In the genomic region with DNA sequence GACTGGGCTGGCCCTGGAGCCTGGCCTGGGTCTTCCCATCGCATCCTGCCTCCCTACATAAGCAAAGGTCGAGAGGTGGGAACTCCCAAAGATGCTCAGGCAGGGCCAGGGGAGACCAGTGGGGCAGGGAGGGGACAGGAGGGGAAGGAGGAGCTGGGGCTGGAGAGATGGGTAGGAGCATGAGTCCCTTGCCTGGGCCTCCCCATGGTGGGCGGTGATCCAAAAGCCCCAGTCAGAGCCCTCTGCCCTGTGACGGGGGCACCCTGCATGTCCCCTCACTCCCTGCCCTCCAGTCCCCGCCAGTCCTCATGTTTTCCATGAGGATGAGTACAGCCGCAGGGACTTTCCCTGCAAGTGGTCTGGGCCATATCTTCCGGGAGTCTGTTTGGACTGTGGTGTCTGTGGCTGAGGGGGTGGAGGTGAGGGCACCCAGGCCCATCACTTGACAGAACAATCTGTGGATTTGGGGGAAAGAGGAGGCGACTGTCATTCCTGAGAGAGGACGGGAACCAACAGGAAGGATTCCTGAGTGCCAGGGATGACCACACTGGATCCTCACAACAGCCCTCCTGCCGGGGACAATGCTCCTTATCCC, we compare ENCODE assay signal across 23 cellular contexts. TPM values are rescaled to one million over a fixed set of nuclear protein-coding genes. Genes with fewer than 3 reads are reported as not detected.
"Had no signal": no experiment of that assay in that cellular context is flagged by ENCODE, and none has a peak within 500 bp of the region (broad histone marks: within the 10 kb centered on the region; RNA-seq: fewer than 3 reads in every experiment).

No MANE protein-coding gene starts in this region.

- H3K36me3 ChIP-seq: ascending aorta, Peyer's patch had no signal

- H3K9me3 ChIP-seq: body of pancreas, Peyer's patch had no signal

- ATAC-seq: activated CD8-positive, alpha-beta T cell treated with anti-CD3 and anti-CD28 coated beads, Interleukin-2, amount 10 ng/mL, durations not matched to agents 7 days and 5 days; body of pancreas; Right ventricle myocardium inferior; WTC11 had no signal

- H3K4me3 ChIP-seq: ascending aorta, body of pancreas, Peyer's patch had no signal

- H3K4me2 ChIP-seq: KMS-11, SK-N-SH had no signal

- H3K27ac ChIP-seq: ascending aorta, body of pancreas, KMS-11 had no signal

- H3K4me1 ChIP-seq: ascending aorta, body of pancreas, Peyer's patch had no signal

- DNase-seq: activated CD4-positive, alpha-beta T cell treated with anti-CD3 and anti-CD28 coated beads for 48 hours; activated CD4-positive, alpha-beta T cell treated with anti-CD3 and anti-CD28 coated beads, Interleukin-2, amount 50 U/mL, for 4 hours; activated CD4-positive, CD25-positive, alpha-beta regulatory T cell treated with anti-CD3 and anti-CD28 coated beads, Interleukin-2, amount 50 U/mL, for 72 hours; activated CD8-positive, alpha-beta memory T cell treated with anti-CD3 and anti-CD28 coated beads, Interleukin-2, amount 50 U/mL, for 48 hours; activated CD8-positive, alpha-beta T cell treated with anti-CD3 and anti-CD28 coated beads, Interleukin-2, amount 10 ng/mL, durations not matched to agents 7 days and 5 days; activated naive CD4-positive, alpha-beta T cell; activated T-cell treated with anti-CD3 and anti-CD28 coated beads, Interleukin-2, amount 50 U/mL, for 1 hour; amniotic stem cell; body of pancreas; NCI-H1092 treated with DMSO at 0.1 percent for 48 hours; NCI-H1417 treated with DMSO at 0.1 percent for 48 hours; NCI-H1694; NCI-H2029; NCI-H2107; NCI-H345; NCI-H510A treated with DMSO at 0.1 percent for 48 hours; Peyer's patch; SK-N-SH; T-helper 9 cell had no signal

- H3K27me3 ChIP-seq: ascending aorta, body of pancreas, Peyer's patch had no signal

- H3K9ac ChIP-seq: KMS-11, SK-N-SH had no signal

RNA-seq across cellular contexts. Expression of a gene that starts 9.3 kb away (rescaled TPM):
- total RNA-seq: activated CD8-positive, alpha-beta T cell treated with anti-CD3 and anti-CD28 coated beads, Interleukin-2, amount 10 ng/mL, durations not matched to agents 7 days and 5 days had no signal

RNA-seq across cellular contexts. Expression of a gene that starts 42.0 kb away (rescaled TPM):
- total RNA-seq: activated CD8-positive, alpha-beta T cell treated with anti-CD3 and anti-CD28 coated beads, Interleukin-2, amount 10 ng/mL, durations not matched to agents 7 days and 5 days; ascending aorta; body of pancreas; Right ventricle myocardium inferior had no signal
